ENCODE assay signal across 21 cellular contexts in genomic region chr13:44449999-44450821, GRCh38.
DNase-seq lines count a peak whose midpoint lies in the region; ATAC-seq and TF ChIP-seq lines count a peak whose summit lies in the region.
"Had no signal": no experiment of that assay in that cellular context is flagged by ENCODE, and none has a peak within 500 bp of the region (broad histone marks: within the 10 kb centered on the region; RNA-seq: fewer than 3 reads in every experiment).

No MANE protein-coding gene starts in this region.

- no peak overlapping the region for H3K9ac ChIP-seq in trophoblast cell (ENCODE audit: low read length)

- no peak overlapping the region for H4K91ac ChIP-seq in trophoblast cell (ENCODE audit: low read depth, low read length)

- H3K79me2 ChIP-seq in hepatocyte (peaks cover 31% of the 10 kb centered on the region), trophoblast cell (ENCODE audit: control insufficient read depth, insufficient read depth, low read length, poor library complexity) (no peaks in the 10 kb centered on the region)

- no peak for TF ChIP-seq CTCF in Calu3 (IDR thresholded peaks at IDR 0.05; ENCODE audit: unreplicated experiment)
- TF ChIP-seq CTCF in RWPE2 (IDR thresholded peaks at IDR 0.05; ENCODE audit: poor library complexity, severe bottlenecking), result no peak
- TF ChIP-seq CTCF in hepatocyte (IDR thresholded peaks at IDR 0.05; ENCODE audit: poor library complexity), result no peak
- no peak for TF ChIP-seq CTCF in GM13977 (IDR thresholded peaks at IDR 0.05; ENCODE audit: extremely low read depth, insufficient read depth, missing control alignments)

- H3K79me1 ChIP-seq in trophoblast cell (ENCODE audit: low read length), result no peaks in the 10 kb centered on the region

- H4K12ac ChIP-seq in trophoblast cell (ENCODE audit: low read depth, low read length), result no peak overlapping the region

- ATAC-seq in RWPE2 (ENCODE audit: low read depth), result peak; percentile 73
- ATAC-seq: A549; activated T-cell treated with anti-CD3 and anti-CD28 coated beads, Interleukin-2, amount 50 U/mL, for 4 hours; left ventricle myocardium superior; Panc1 had no signal

- no peaks in the 10 kb centered on the region for H3K27me3 Mint-ChIP-seq in Calu3 (ENCODE audit: unreplicated experiment)
- H3K27me3 Mint-ChIP-seq: activated CD4-positive, alpha-beta memory T cell treated with anti-CD3 and anti-CD28 coated beads for 36 hours; activated naive CD8-positive, alpha-beta T cell had no signal

- H3K36me3 Mint-ChIP-seq in Calu3 (ENCODE audit: insufficient read depth, unreplicated experiment), result peaks cover 8% of the 10 kb centered on the region
- H3K36me3 Mint-ChIP-seq: activated CD4-positive, alpha-beta memory T cell treated with anti-CD3 and anti-CD28 coated beads for 36 hours; activated naive CD8-positive, alpha-beta T cell had no signal

- no peaks in the 10 kb centered on the region for H3K9me3 Mint-ChIP-seq in Calu3 (ENCODE audit: low read depth, unreplicated experiment)
- H3K9me3 Mint-ChIP-seq: activated CD4-positive, alpha-beta memory T cell treated with anti-CD3 and anti-CD28 coated beads for 36 hours; activated T-cell treated with anti-CD3 and anti-CD28 coated beads, Interleukin-2, amount 50 U/mL, for 4 hours had no signal

- H2AFZ ChIP-seq in hepatocyte (no peak overlapping the region), trophoblast cell (ENCODE audit: insufficient read depth, low read length, poor library complexity) (no peak overlapping the region)

- H4K20me1 ChIP-seq in hepatocyte (ENCODE audit: insufficient read depth, poor library complexity, severe bottlenecking), result no peaks in the 10 kb centered on the region

- no peak overlapping the region for H2AK5ac ChIP-seq in trophoblast cell (ENCODE audit: low read length)

- intact Hi-C loops in Calu3 (cut with micrococcal nuclease; ENCODE audit: unreplicated experiment), result no loop called here

- no peak overlapping the region for H4K8ac ChIP-seq in trophoblast cell (ENCODE audit: low read depth, low read length)

- H3K4me3 ChIP-seq in RWPE2 (ENCODE audit: severe bottlenecking), result no peak overlapping the region
- no peak overlapping the region for H3K4me3 ChIP-seq in hepatocyte
- H3K4me3 ChIP-seq in trophoblast cell (ENCODE audit: low read depth, low read length), result no peak overlapping the region
- H3K4me3 ChIP-seq: A549, thyroid gland had no signal

- H2BK5ac ChIP-seq in trophoblast cell (ENCODE audit: low read depth, low read length, poor library complexity), result no peak overlapping the region

- no peak overlapping the region for H3K4ac ChIP-seq in trophoblast cell (ENCODE audit: low read depth, low read length)

- H3K27me3 ChIP-seq in RWPE2 (ENCODE audit: insufficient read depth, poor library complexity, severe bottlenecking), result no peaks in the 10 kb centered on the region
- no peaks in the 10 kb centered on the region for H3K27me3 ChIP-seq in hepatocyte
- no peaks in the 10 kb centered on the region for H3K27me3 ChIP-seq in trophoblast cell (ENCODE audit: insufficient read depth, low read length)
- H3K27me3 ChIP-seq: thyroid gland had no signal

- H3K14ac ChIP-seq in trophoblast cell (ENCODE audit: low read length), result no peak overlapping the region

- H3K36me3 ChIP-seq in RWPE2 (ENCODE audit: low read depth) (no peaks in the 10 kb centered on the region), hepatocyte (replicated peaks; ENCODE audit: insufficient read depth, low read depth) (no peaks in the 10 kb centered on the region), trophoblast cell (ENCODE audit: control insufficient read depth in 1 of 2, insufficient read depth in 2 of 2, low read length in 2 of 2) (no peaks in the 10 kb centered on the region)
- H3K36me3 ChIP-seq: thyroid gland had no signal

- H3K4me1 ChIP-seq in RWPE2 (ENCODE audit: insufficient read depth, poor library complexity, severe bottlenecking) (no peaks in the 10 kb centered on the region), hepatocyte (ENCODE audit: insufficient read depth) (peaks cover 21% of the 10 kb centered on the region), trophoblast cell (ENCODE audit: control insufficient read depth in 1 of 2, insufficient read depth in 2 of 2, low read length in 2 of 2) (peaks cover 0 to 10% of the 10 kb centered on the region in 2 experiments)

- BruUV-seq in Calu3 (replicated peaks; lab: Mats Ljungman, UMichigan), result no TSS peak

- H3K18ac ChIP-seq in trophoblast cell (ENCODE audit: low read length), result no peak overlapping the region

- in situ Hi-C loops in GM13977 (cut with MboI; ENCODE audit: low pct_unique_long_range_greater_than_20kb, low sequenced_read_pairs, unreplicated experiment), result no loop called here

- peak overlapping the region; percentile 57 for H3K27ac Mint-ChIP-seq in Calu3 (ENCODE audit: unreplicated experiment)
- H3K27ac Mint-ChIP-seq: activated CD4-positive, alpha-beta memory T cell treated with anti-CD3 and anti-CD28 coated beads for 36 hours; activated naive CD8-positive, alpha-beta T cell had no signal

- H3K27ac ChIP-seq in RWPE2 (ENCODE audit: poor library complexity, severe bottlenecking) (no peak overlapping the region), hepatocyte (peak overlapping the region; percentile 88), trophoblast cell (ENCODE audit: low read depth, low read length) (peak overlapping the region; percentile 19)
- H3K27ac ChIP-seq: thyroid gland had no signal

- H3K23ac ChIP-seq in trophoblast cell (ENCODE audit: low read length), result no peak overlapping the region

- CTCF ChIA-PET in Calu3 (lab: Charles Lee), result interaction anchor here (0.7 kb wide), 1 partner anchor 568 kb away, joined by 3 read pairs; no protein-coding TSS in a partner anchor

- peak; percentile 40 for DNase-seq in Calu3
- DNase-seq in RWPE2 (ENCODE audit: low spot score), result no peak
- DNase-seq in hepatocyte (ENCODE audit: low spot score), result peak; percentile 69
- peak; percentile 48 to 80 for DNase-seq in trophoblast cell
- DNase-seq in T-helper 1 cell, result no peak
- DNase-seq in GM13977 (ENCODE audit: low spot score), result no peak
- no peak for DNase-seq in NCI-H1436 (lab: John Stamatoyannopoulos, UW)
- no peak for DNase-seq in SIG-M5 treated with dmso at 0.1 percent for 504 hours (lab: John Stamatoyannopoulos, UW; ENCODE audit: unreplicated experiment)
- DNase-seq: activated CD4-positive, alpha-beta memory T cell treated with anti-CD3 and anti-CD28 coated beads for 36 hours; activated T-cell treated with anti-CD3 and anti-CD28 coated beads, Interleukin-2, amount 50 U/mL, for 4 hours; DMS79; Karpas-422; left ventricle myocardium superior; NCI-H1417 treated with DMSO at 0.1 percent for 48 hours; NCI-H2171 treated with DMSO at 0.1 percent for 48 hours; NCI-H774; stimulated activated CD4-positive, alpha-beta T cell treated with anti-CD3 and anti-CD28 coated beads, Interleukin-12 subunit alpha, Interleukin-12 subunit beta, amount 100 ng/mL, for 4 hours; thyroid gland had no signal

- no peaks in the 10 kb centered on the region for H3K9me3 ChIP-seq in RWPE2 (ENCODE audit: severe bottlenecking)
- H3K9me3 ChIP-seq in hepatocyte (ENCODE audit: low read depth), result no peaks in the 10 kb centered on the region
- H3K9me3 ChIP-seq in trophoblast cell (ENCODE audit: insufficient read depth, low read depth, low read length), result no peaks in the 10 kb centered on the region
- H3K9me3 ChIP-seq: A549, thyroid gland had no signal

- no peak overlapping the region for H2BK120ac ChIP-seq in trophoblast cell (ENCODE audit: insufficient read depth, low read length, poor library complexity)

- WGBS in hepatocyte (ENCODE audit: low lambda C conversion rate, missing lambda C conversion rate), result 85% methylated on average over 3 of the region's 3 CpGs
- 100% methylated on average over 1 of the region's 3 CpGs for WGBS in trophoblast cell (ENCODE audit: extremely low coverage, insufficient coverage, insufficient read length)

- H2BK12ac ChIP-seq in trophoblast cell (ENCODE audit: low read length), result no peak overlapping the region

- H3K4me3 Mint-ChIP-seq in Calu3 (ENCODE audit: low read depth, unreplicated experiment), result peak overlapping the region; percentile 2
- H3K4me3 Mint-ChIP-seq: activated CD4-positive, alpha-beta memory T cell treated with anti-CD3 and anti-CD28 coated beads for 36 hours; activated naive CD8-positive, alpha-beta T cell; activated T-cell treated with anti-CD3 and anti-CD28 coated beads, Interleukin-2, amount 50 U/mL, for 4 hours had no signal

- H3K4me2 ChIP-seq in hepatocyte (peak overlapping the region; percentile 47), trophoblast cell (ENCODE audit: low read length) (no peak overlapping the region)
- H3K4me2 ChIP-seq: A549 had no signal

- peaks cover 17% of the 10 kb centered on the region for H3K4me1 Mint-ChIP-seq in Calu3 (ENCODE audit: low read depth, unreplicated experiment)

- no peaks in the 10 kb centered on the region for H3K9me2 ChIP-seq in hepatocyte (replicated peaks; ENCODE audit: insufficient read depth)

Comparison
In these comparisons a context has a peak if more than half of its experiments do, and no peak if none do; other contexts are left out.
1. DNase-seq: peak in Calu3 (single experiment), hepatocyte (single experiment) and trophoblast cell (2 of 2); none in RWPE2 (single experiment), T-helper 1 cell (0 of 5), GM13977 (single experiment), NCI-H1436 (single experiment) and SIG-M5 treated with dmso at 0.1 percent for 504 hours (single experiment).